In genomic region chr14:96634896-96635295, GRCh38 we compare ENCODE assay signal across 1 cellular context.
TF ChIP-seq lines count a peak whose summit lies in the region.

No MANE protein-coding gene starts in this region.

TF ChIP-seq in H1, 55 proteins besides CTCF, POLR2A, EP300 and RAD21 (continued from another document):
- TF ChIP-seq, protein P1, sequence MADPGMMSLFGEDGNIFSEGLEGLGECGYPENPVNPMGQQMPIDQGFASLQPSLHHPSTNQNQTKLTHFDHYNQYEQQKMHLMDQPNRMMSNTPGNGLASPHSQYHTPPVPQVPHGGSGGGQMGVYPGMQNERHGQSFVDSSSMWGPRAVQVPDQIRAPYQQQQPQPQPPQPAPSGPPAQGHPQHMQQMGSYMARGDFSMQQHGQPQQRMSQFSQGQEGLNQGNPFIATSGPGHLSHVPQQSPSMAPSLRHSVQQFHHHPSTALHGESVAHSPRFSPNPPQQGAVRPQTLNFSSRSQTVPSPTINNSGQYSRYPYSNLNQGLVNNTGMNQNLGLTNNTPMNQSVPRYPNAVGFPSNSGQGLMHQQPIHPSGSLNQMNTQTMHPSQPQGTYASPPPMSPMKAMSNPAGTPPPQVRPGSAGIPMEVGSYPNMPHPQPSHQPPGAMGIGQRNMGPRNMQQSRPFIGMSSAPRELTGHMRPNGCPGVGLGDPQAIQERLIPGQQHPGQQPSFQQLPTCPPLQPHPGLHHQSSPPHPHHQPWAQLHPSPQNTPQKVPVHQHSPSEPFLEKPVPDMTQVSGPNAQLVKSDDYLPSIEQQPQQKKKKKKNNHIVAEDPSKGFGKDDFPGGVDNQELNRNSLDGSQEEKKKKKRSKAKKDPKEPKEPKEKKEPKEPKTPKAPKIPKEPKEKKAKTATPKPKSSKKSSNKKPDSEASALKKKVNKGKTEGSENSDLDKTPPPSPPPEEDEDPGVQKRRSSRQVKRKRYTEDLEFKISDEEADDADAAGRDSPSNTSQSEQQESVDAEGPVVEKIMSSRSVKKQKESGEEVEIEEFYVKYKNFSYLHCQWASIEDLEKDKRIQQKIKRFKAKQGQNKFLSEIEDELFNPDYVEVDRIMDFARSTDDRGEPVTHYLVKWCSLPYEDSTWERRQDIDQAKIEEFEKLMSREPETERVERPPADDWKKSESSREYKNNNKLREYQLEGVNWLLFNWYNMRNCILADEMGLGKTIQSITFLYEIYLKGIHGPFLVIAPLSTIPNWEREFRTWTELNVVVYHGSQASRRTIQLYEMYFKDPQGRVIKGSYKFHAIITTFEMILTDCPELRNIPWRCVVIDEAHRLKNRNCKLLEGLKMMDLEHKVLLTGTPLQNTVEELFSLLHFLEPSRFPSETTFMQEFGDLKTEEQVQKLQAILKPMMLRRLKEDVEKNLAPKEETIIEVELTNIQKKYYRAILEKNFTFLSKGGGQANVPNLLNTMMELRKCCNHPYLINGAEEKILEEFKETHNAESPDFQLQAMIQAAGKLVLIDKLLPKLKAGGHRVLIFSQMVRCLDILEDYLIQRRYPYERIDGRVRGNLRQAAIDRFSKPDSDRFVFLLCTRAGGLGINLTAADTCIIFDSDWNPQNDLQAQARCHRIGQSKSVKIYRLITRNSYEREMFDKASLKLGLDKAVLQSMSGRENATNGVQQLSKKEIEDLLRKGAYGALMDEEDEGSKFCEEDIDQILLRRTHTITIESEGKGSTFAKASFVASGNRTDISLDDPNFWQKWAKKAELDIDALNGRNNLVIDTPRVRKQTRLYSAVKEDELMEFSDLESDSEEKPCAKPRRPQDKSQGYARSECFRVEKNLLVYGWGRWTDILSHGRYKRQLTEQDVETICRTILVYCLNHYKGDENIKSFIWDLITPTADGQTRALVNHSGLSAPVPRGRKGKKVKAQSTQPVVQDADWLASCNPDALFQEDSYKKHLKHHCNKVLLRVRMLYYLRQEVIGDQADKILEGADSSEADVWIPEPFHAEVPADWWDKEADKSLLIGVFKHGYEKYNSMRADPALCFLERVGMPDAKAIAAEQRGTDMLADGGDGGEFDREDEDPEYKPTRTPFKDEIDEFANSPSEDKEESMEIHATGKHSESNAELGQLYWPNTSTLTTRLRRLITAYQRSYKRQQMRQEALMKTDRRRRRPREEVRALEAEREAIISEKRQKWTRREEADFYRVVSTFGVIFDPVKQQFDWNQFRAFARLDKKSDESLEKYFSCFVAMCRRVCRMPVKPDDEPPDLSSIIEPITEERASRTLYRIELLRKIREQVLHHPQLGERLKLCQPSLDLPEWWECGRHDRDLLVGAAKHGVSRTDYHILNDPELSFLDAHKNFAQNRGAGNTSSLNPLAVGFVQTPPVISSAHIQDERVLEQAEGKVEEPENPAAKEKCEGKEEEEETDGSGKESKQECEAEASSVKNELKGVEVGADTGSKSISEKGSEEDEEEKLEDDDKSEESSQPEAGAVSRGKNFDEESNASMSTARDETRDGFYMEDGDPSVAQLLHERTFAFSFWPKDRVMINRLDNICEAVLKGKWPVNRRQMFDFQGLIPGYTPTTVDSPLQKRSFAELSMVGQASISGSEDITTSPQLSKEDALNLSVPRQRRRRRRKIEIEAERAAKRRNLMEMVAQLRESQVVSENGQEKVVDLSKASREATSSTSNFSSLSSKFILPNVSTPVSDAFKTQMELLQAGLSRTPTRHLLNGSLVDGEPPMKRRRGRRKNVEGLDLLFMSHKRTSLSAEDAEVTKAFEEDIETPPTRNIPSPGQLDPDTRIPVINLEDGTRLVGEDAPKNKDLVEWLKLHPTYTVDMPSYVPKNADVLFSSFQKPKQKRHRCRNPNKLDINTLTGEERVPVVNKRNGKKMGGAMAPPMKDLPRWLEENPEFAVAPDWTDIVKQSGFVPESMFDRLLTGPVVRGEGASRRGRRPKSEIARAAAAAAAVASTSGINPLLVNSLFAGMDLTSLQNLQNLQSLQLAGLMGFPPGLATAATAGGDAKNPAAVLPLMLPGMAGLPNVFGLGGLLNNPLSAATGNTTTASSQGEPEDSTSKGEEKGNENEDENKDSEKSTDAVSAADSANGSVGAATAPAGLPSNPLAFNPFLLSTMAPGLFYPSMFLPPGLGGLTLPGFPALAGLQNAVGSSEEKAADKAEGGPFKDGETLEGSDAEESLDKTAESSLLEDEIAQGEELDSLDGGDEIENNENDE (IDR thresholded peaks at IDR 0.05; ENCODE audit: insufficient replicate concordance, low read length), result no peak
- no peak for TF ChIP-seq FOSL1 (IDR thresholded peaks at IDR 0.05; ENCODE audit: insufficient read depth, low read depth, low read length)
- TF ChIP-seq CHD1 (IDR thresholded peaks at IDR 0.05; ENCODE audit: low read depth, low read length), result no peak
- no peak for TF ChIP-seq JUN (IDR thresholded peaks at IDR 0.05; ENCODE audit: low read depth, low read length)
- TF ChIP-seq, protein P2, sequence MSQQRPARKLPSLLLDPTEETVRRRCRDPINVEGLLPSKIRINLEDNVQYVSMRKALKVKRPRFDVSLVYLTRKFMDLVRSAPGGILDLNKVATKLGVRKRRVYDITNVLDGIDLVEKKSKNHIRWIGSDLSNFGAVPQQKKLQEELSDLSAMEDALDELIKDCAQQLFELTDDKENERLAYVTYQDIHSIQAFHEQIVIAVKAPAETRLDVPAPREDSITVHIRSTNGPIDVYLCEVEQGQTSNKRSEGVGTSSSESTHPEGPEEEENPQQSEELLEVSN (IDR thresholded peaks at IDR 0.05), result no peak
- TF ChIP-seq CREB1 (IDR thresholded peaks at IDR 0.05), result no peak
- TF ChIP-seq BRCA1 (IDR thresholded peaks at IDR 0.05; ENCODE audit: low read depth, low read length), result no peak
- TF ChIP-seq KDM5A (IDR thresholded peaks at IDR 0.05; ENCODE audit: low read length), result no peak
- TF ChIP-seq KDM4A (IDR thresholded peaks at IDR 0.05; ENCODE audit: low read depth, low read length, severe bottlenecking), result no peak
- no peak for TF ChIP-seq RNF2 (IDR thresholded peaks at IDR 0.05; ENCODE audit: borderline replicate concordance, low read depth, low read length, missing control alignments, poor library complexity, severe bottlenecking)
- TF ChIP-seq, protein P3, sequence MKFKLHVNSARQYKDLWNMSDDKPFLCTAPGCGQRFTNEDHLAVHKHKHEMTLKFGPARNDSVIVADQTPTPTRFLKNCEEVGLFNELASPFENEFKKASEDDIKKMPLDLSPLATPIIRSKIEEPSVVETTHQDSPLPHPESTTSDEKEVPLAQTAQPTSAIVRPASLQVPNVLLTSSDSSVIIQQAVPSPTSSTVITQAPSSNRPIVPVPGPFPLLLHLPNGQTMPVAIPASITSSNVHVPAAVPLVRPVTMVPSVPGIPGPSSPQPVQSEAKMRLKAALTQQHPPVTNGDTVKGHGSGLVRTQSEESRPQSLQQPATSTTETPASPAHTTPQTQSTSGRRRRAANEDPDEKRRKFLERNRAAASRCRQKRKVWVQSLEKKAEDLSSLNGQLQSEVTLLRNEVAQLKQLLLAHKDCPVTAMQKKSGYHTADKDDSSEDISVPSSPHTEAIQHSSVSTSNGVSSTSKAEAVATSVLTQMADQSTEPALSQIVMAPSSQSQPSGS (IDR thresholded peaks at IDR 0.05; ENCODE audit: low read length), result no peak
- no peak for TF ChIP-seq CEBPB (IDR thresholded peaks at IDR 0.05; ENCODE audit: low read depth, low read length)
- TF ChIP-seq HDAC6 (IDR thresholded peaks at IDR 0.05; ENCODE audit: low read depth, low read length), result no peak
- TF ChIP-seq GTF2F1 (IDR thresholded peaks at IDR 0.05; ENCODE audit: borderline replicate concordance, low read depth, low read length), result no peak
TF ChIP-seq in H1: peak in this region for 0.
